In the genomic region with DNA sequence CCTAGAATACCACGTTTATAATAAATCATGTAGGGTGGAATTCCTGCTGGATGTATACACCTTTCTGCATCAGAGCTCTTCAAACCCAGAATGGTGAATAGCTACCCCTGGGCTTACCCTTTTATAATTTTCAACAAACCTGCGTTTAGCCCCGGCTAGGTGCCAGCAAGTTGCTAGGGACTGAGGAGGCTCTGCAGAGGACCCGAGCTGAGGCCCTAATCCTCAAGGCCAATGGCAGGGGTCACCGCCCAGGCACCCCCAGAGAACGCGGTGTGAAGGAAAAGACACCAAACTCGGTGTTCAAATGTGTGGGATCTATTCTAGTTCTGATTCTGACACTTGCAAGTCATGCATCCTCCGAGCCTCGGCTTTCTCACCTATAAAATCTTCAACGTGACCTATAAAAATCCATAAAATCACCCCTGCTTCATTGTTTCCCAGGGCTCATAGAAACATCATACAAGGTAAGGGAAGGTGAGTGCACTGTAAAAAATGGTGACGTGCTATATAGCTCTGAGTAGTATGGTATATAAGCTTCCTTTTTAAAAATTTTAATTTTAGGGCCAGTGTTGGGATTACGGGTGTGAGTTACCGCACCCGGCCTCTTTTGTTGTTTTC, we compare ENCODE assay signal across 8 cellular contexts. TPM values are rescaled to one million over a fixed set of nuclear protein-coding genes. Genes with fewer than 3 reads are reported as not detected.
DNase-seq lines count a peak whose midpoint lies in the region; ATAC-seq, FAIRE-seq and TF ChIP-seq lines count a peak whose summit lies in the region.
"Had no signal": no experiment of that assay in that cellular context is flagged by ENCODE, and none has a peak within 500 bp of the region (broad histone marks: within the 10 kb centered on the region; RNA-seq: fewer than 3 reads in every experiment).

No MANE protein-coding gene starts in this region.

- no peak for FAIRE-seq in H1 (lab: Jason Lieb, UNC)

- TF ChIP-seq POLR2A in H1 (IDR thresholded peaks at IDR 0.05; ENCODE audit: control extremely low read depth in 1 of 2, low read depth in 2 of 2, low read length in 2 of 2) = no peak

- no peak overlapping the region for H3K23ac ChIP-seq in H1 (ENCODE audit: insufficient read length)

- H3K79me2 ChIP-seq in H1 (ENCODE audit: control insufficient read depth in 1 of 2, insufficient read depth in 2 of 2, low read length in 2 of 2) = peaks cover 0 to 12% of the 10 kb centered on the region in 2 experiments; a peak in 1 of 4 replicates

- TF ChIP-seq RAD21 in H1 (IDR thresholded peaks at IDR 0.05 in 1 of 2, conservative IDR thresholded peaks at IDR 0.05 in 1 of 2; ENCODE audit: low read depth in 2 of 2, low read length in 2 of 2) = no peak

- peak overlapping the region; percentile 16 to 56 (median 29); a peak in 4 of 8 replicates for H3K4me3 ChIP-seq in H1 (ENCODE audit: extremely low read depth in 1 of 4, insufficient read depth in 2 of 4, low read depth in 3 of 4, low read length in 4 of 4)
- peak overlapping the region; percentile 52 to 55 for H3K4me3 ChIP-seq in muscle layer of colon (ENCODE audit: low read depth in 1 of 2, low read length in 2 of 2)
- H3K4me3 ChIP-seq in urinary bladder (ENCODE audit: low read depth, low read length) = peak overlapping the region; percentile 44

- peak overlapping the region; percentile 38 for H2BK120ac ChIP-seq in H1 (replicated peaks; ENCODE audit: low read depth, low read length)

- no peak overlapping the region for H2AK5ac ChIP-seq in H1 (ENCODE audit: low read depth, low read length)

- no peak overlapping the region for H3K14ac ChIP-seq in H1 (ENCODE audit: insufficient read length)

- H2BK12ac ChIP-seq in H1 (ENCODE audit: low read depth, low read length) = peak overlapping the region; percentile 39; the same call in 1 of the 2 replicates

- H3K4me3 Mint-ChIP-seq in effector memory CD8-positive, alpha-beta T cell = no peak overlapping the region

- CTCF ChIA-PET in H1 (lab: Charles Lee; ENCODE audit: partially characterized antibody) = interaction anchor here (0.9 to 1.9 kb wide), 11 partner anchors 10 to 149 kb away, joined by 3 to 11 read pairs (median 3); no protein-coding TSS in a partner anchor

- H3K9me3 ChIP-seq in H1 (ENCODE audit: insufficient read depth in 2 of 2, low read depth in 1 of 2, low read length in 1 of 2) = no peaks in the 10 kb centered on the region
- H3K9me3 ChIP-seq in muscle layer of colon (ENCODE audit: low read length) = no peaks in the 10 kb centered on the region

- no peaks in the 10 kb centered on the region for H3K36me3 Mint-ChIP-seq in effector memory CD8-positive, alpha-beta T cell (ENCODE audit: insufficient read depth)

- H3K56ac ChIP-seq in H1 (replicated peaks; ENCODE audit: insufficient read length, low read depth, low read length) = no peak overlapping the region

- H4K20me1 ChIP-seq in H1 (replicated peaks in 1 of 2; ENCODE audit: control insufficient read depth in 1 of 2, insufficient read depth in 2 of 2, low read length in 2 of 2) = peaks cover 0 to 3% of the 10 kb centered on the region in 2 experiments

- peaks cover 12% of the 10 kb centered on the region for H3K23me2 ChIP-seq in H1 (ENCODE audit: low read depth, low read length)

- peak overlapping the region; percentile 48 for H3K18ac ChIP-seq in H1 (ENCODE audit: extremely low read depth, low read length)

- H3K4me1 ChIP-seq in H1 (replicated peaks in 1 of 4; ENCODE audit: control insufficient read depth in 3 of 4, insufficient read depth in 4 of 4, low read length in 3 of 4) (peaks cover 10 to 17% (median 14%) of the 10 kb centered on the region in 4 experiments), muscle layer of colon (ENCODE audit: insufficient read depth, low read length) (peaks cover 37% of the 10 kb centered on the region), urinary bladder (ENCODE audit: insufficient read depth) (no peaks in the 10 kb centered on the region)

- peak overlapping the region; percentile 69 to 99 for H3K4me2 ChIP-seq in H1 (ENCODE audit: insufficient read depth in 1 of 2, low read depth in 2 of 2, low read length in 2 of 2)

- no peak overlapping the region for H2BK20ac ChIP-seq in H1 (ENCODE audit: low read length)

- no peak overlapping the region for H4K91ac ChIP-seq in H1 (replicated peaks; ENCODE audit: insufficient read length, low read length)

- H3K27me3 Mint-ChIP-seq in effector memory CD8-positive, alpha-beta T cell = no peaks in the 10 kb centered on the region

- peaks cover 0 to 17% (median 10%) of the 10 kb centered on the region in 4 experiments; a peak in 6 of 7 replicates for H3K27me3 ChIP-seq in H1 (replicated peaks in 1 of 4; ENCODE audit: control insufficient read depth in 3 of 4, extremely low read depth in 1 of 4, insufficient read depth in 3 of 4, low read length in 3 of 4)
- no peaks in the 10 kb centered on the region for H3K27me3 ChIP-seq in muscle layer of colon (ENCODE audit: control insufficient read depth in 1 of 2, insufficient read depth in 2 of 2, low read length in 2 of 2)

- no peaks in the 10 kb centered on the region; the same call in 1 of the 2 replicates for H3K79me1 ChIP-seq in H1 (ENCODE audit: low read depth, low read length)

- 68% methylated on average over 15 of the region's 15 CpGs; no CpG with 5 or more reads in 1 of the 2 experiments for whole genome bisulfite sequencing in H1 (ENCODE audit: extremely low coverage in 1 of 2, insufficient coverage in 1 of 2, insufficient read length in 1 of 2, insufficient replicate concordance in 2 of 2, low coverage in 1 of 2, low lambda C conversion rate in 2 of 2, missing lambda C conversion rate in 1 of 2), 2 experiments
- 57% methylated on average over 15 of the region's 15 CpGs for WGBS in urinary bladder

- DNase-seq in LoVo (ENCODE audit: low spot score) (peak; percentile 44), H1 (ENCODE audit: low read depth in 1 of 2, low spot score in 2 of 2) (no peak), nucleus accumbens (lab: John Stamatoyannopoulos, UW) (no peak)
- DNase-seq in effector memory CD8-positive, alpha-beta T cell = no peak
- DNase-seq: NCI-H1417 had no signal

- H4K5ac ChIP-seq in H1 (ENCODE audit: insufficient read length, low read depth, low read length) = no peak overlapping the region

- no peak overlapping the region for H3K4ac ChIP-seq in H1 (replicated peaks; ENCODE audit: insufficient read length, low read depth, low read length)

- H4K8ac ChIP-seq in H1 (ENCODE audit: extremely low read depth, insufficient read depth, low read length) = peak overlapping the region; percentile 93; the same call in 1 of the 2 replicates

- no peak for TF ChIP-seq EP300 in H1 (IDR thresholded peaks at IDR 0.05; ENCODE audit: borderline replicate concordance in 1 of 2, low read depth in 2 of 2, low read length in 2 of 2)

- H2BK5ac ChIP-seq in H1 (ENCODE audit: low read depth, low read length) = no peak overlapping the region

- TF ChIP-seq CTCF in H1 (IDR thresholded peaks at IDR 0.05; ENCODE audit: control extremely low read depth in 1 of 3, insufficient read depth in 1 of 3, low read depth in 1 of 3, low read length in 3 of 3) = no peak

- no peak for ATAC-seq in GM18867 (IDR thresholded peaks at IDR 0.05; ENCODE audit: unreplicated experiment)
- ATAC-seq in effector memory CD8-positive, alpha-beta T cell (replicated peaks) = no peak

- no peak overlapping the region for H2BK15ac ChIP-seq in H1 (ENCODE audit: low read length)

- no peak overlapping the region for H3K27ac Mint-ChIP-seq in effector memory CD8-positive, alpha-beta T cell

- POLR2A ChIA-PET in H1 (lab: Charles Lee; ENCODE audit: partially characterized antibody) = interaction anchor here (0.9 to 1.5 kb wide), 6 partner anchors 9 to 75 kb away, joined by 3 to 6 read pairs (median 4); no protein-coding TSS in a partner anchor

- peaks cover 26 to 28% of the 10 kb centered on the region in 2 donors for H3K4me1 Mint-ChIP-seq in effector memory CD8-positive, alpha-beta T cell (ENCODE audit: low read depth in 2 of 2)

- no peaks in the 10 kb centered on the region for H3K9me3 Mint-ChIP-seq in effector memory CD8-positive, alpha-beta T cell

- H3K27ac ChIP-seq in H1 (ENCODE audit: low read depth, low read length) (no peak overlapping the region), muscle layer of colon (ENCODE audit: low read depth, low read length) (peak overlapping the region; percentile 99), urinary bladder (ENCODE audit: low read depth) (peak overlapping the region; percentile 98)

- H2AFZ ChIP-seq in H1 (ENCODE audit: low read length) = peak overlapping the region; percentile 74; the same call in 1 of the 2 replicates

- H3K9ac ChIP-seq in H1 (replicated peaks in 1 of 4; ENCODE audit: extremely low read depth in 1 of 4, low read depth in 3 of 4, low read length in 3 of 4) (no peak overlapping the region), muscle layer of colon (ENCODE audit: low read length) (peak overlapping the region; percentile 75)

- H3K36me3 ChIP-seq in H1 (ENCODE audit: control insufficient read depth in 2 of 4, insufficient read depth in 4 of 4, low read length in 3 of 4) (no peaks in the 10 kb centered on the region), muscle layer of colon (ENCODE audit: insufficient read depth, low read length) (no peaks in the 10 kb centered on the region), urinary bladder (ENCODE audit: insufficient read depth) (no peaks in the 10 kb centered on the region)

TF ChIP-seq in H1, 55 proteins besides CTCF, POLR2A, EP300 and RAD21:
- TF ChIP-seq EZH2 (IDR thresholded peaks at IDR 0.05; ENCODE audit: low read depth, low read length, severe bottlenecking) = peak; percentile 33
- TF ChIP-seq, protein P1, sequence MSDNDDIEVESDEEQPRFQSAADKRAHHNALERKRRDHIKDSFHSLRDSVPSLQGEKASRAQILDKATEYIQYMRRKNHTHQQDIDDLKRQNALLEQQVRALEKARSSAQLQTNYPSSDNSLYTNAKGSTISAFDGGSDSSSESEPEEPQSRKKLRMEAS (IDR thresholded peaks at IDR 0.05) = no peak

RNA-seq across cellular contexts. Expression of a gene that starts 2.5 kb away (rescaled TPM):
- 70.6 and 84.9 TPM in 2 replicates for total RNA-seq in H1 (2021; fragmentation: NEBNext Ultra II Directional; extraction: Animal tissue kit (Norgen Biotek cat#: 25700))
- polyA plus RNA-seq in H1 (2011; rRNA removed) (40.5 and 58.7 TPM in 2 replicates), urinary bladder (114 TPM)
- 38.1 TPM for polyA plus RNA-seq in H1 (2011; cell fraction: cytosol; rRNA removed)
- polyA plus RNA-seq in H1 (2011; cell fraction: nucleus; rRNA removed) = 50.9 TPM
- 113 to 134 TPM (median 126 TPM) in 4 replicates for polyA plus RNA-seq in H1 (2012, experiment 1 of 2)
- 58.1 TPM for polyA plus RNA-seq in H1 (2012, experiment 2 of 2)
- polyA plus RNA-seq in H1 (2013, experiment 1 of 2) = 193 TPM
- 199 TPM for polyA plus RNA-seq in H1 (2013, experiment 2 of 2)
- polyA minus RNA-seq in H1 (2011; rRNA and poly(A)+ RNA removed) = 27.2 and 42.8 TPM in 2 replicates
- polyA minus RNA-seq in H1 (2011; cell fraction: cytosol; rRNA and poly(A)+ RNA removed) = 29.3 TPM
- 26.1 TPM for polyA minus RNA-seq in H1 (2011; cell fraction: nucleus; rRNA and poly(A)+ RNA removed)
- total RNA-seq in urinary bladder = 41.8 TPM
